In the genomic region with DNA sequence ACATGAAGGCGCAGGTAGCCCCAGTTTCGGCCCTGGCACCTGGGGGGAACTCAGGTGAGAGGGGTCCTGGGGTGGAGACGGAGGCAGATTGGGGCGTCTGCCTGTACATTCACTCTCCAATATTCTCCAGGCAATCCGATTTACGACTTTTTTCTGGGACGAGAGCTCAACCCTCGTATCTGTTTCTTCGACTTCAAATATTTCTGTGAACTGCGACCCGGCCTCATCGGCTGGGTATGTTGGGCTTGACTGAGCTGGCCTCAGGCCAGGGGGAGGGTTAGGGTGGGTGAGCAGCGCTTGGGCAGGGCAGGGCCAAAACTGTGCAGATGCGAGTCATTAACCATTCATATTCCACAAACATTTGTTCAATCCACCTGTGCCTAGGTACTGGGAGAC, we compare ENCODE assay signal across 1 cellular context.
TF ChIP-seq lines count a peak whose summit lies in the region.

No MANE protein-coding gene starts in this region.

TF ChIP-seq in HepG2, 621 proteins besides CTCF, POLR2A, EP300 and RAD21:
- TF ChIP-seq RBM22 (optimal IDR thresholded peaks at IDR 0.05; ENCODE audit: low read length) (peak; percentile 3), AKAP8 (CRISPR knock-in tag; IDR thresholded peaks at IDR 0.05) (no peak), HNRNPUL1 (IDR thresholded peaks at IDR 0.05; ENCODE audit: low read depth, low read length) (no peak), ZFP36 (IDR thresholded peaks at IDR 0.05; ENCODE audit: borderline replicate concordance, low read depth, low read length, partially characterized antibody) (no peak), ZNF746 (CRISPR knock-in tag; IDR thresholded peaks at IDR 0.05) (no peak), EHMT2 (IDR thresholded peaks at IDR 0.05; ENCODE audit: borderline replicate concordance, low read depth, low read length) (no peak), RFX1 (IDR thresholded peaks at IDR 0.05) (no peak), ZNF678 (CRISPR knock-in tag; IDR thresholded peaks at IDR 0.05) (no peak), KMT2A (CRISPR knock-in tag; IDR thresholded peaks at IDR 0.05) (0 out of 2 replicates have a peak, but pooled peaks have one; percentile 26), ZNF652 (CRISPR knock-in tag; IDR thresholded peaks at IDR 0.05; ENCODE audit: borderline replicate concordance, low read depth) (peak; percentile 66; the same call in 1 of the 2 replicates), TEAD3 (CRISPR knock-in tag; optimal IDR thresholded peaks at IDR 0.05; ENCODE audit: borderline replicate concordance) (no peak), RBFOX2 (IDR thresholded peaks at IDR 0.05; ENCODE audit: low read depth, low read length) (no peak), JDP2 (CRISPR knock-in tag; IDR thresholded peaks at IDR 0.05; ENCODE audit: borderline replicate concordance) (no peak), HNF4A (CRISPR knock-in tag; IDR thresholded peaks at IDR 0.05) (no peak), AKNA (CRISPR knock-in tag; IDR thresholded peaks at IDR 0.05; ENCODE audit: borderline replicate concordance) (no peak), TGIF2 (CRISPR knock-in tag; IDR thresholded peaks at IDR 0.05) (0 out of 2 replicates have a peak, but pooled peaks have one; percentile 1), KIAA2018 (CRISPR knock-in tag; IDR thresholded peaks at IDR 0.05; ENCODE audit: borderline replicate concordance) (no peak), ZNF468 (CRISPR knock-in tag; IDR thresholded peaks at IDR 0.05) (0 out of 2 replicates have a peak, but pooled peaks have one; percentile 19), SAFB2 (CRISPR knock-in tag; IDR thresholded peaks at IDR 0.05; ENCODE audit: borderline replicate concordance, low read depth) (no peak), ZNF83 (CRISPR knock-in tag; IDR thresholded peaks at IDR 0.05; ENCODE audit: borderline replicate concordance) (no peak), ZNF17 (CRISPR knock-in tag; IDR thresholded peaks at IDR 0.05) (no peak), KDM5A (IDR thresholded peaks at IDR 0.05; ENCODE audit: borderline replicate concordance, low read length) (no peak), ZBTB38 (CRISPR knock-in tag; IDR thresholded peaks at IDR 0.05) (peak; percentile 5; the same call in 1 of the 2 replicates), NONO (IDR thresholded peaks at IDR 0.05) (no peak), NONO (CRISPR knock-in tag; conservative IDR thresholded peaks at IDR 0.05) (no peak), ZNF225 (CRISPR knock-in tag; IDR thresholded peaks at IDR 0.05) (no peak), ZFP36L1 (CRISPR knock-in tag; IDR thresholded peaks at IDR 0.05) (no peak), HDAC2 (CRISPR knock-in tag; IDR thresholded peaks at IDR 0.05) (no peak), ZNF577 (CRISPR knock-in tag; IDR thresholded peaks at IDR 0.05; ENCODE audit: borderline replicate concordance, low read depth) (no peak), ZNF383 (CRISPR knock-in tag; IDR thresholded peaks at IDR 0.05; ENCODE audit: borderline replicate concordance) (no peak), PAF1 (CRISPR knock-in tag; IDR thresholded peaks at IDR 0.05) (no peak), ZNF451 (CRISPR knock-in tag; IDR thresholded peaks at IDR 0.05) (no peak)
- TF ChIP-seq, protein P1, sequence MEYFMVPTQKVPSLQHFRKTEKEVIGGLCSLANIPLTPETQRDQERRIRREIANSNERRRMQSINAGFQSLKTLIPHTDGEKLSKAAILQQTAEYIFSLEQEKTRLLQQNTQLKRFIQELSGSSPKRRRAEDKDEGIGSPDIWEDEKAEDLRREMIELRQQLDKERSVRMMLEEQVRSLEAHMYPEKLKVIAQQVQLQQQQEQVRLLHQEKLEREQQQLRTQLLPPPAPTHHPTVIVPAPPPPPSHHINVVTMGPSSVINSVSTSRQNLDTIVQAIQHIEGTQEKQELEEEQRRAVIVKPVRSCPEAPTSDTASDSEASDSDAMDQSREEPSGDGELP (IDR thresholded peaks at IDR 0.05; ENCODE audit: borderline replicate concordance, low read depth) = no peak
- TF ChIP-seq, protein P2, sequence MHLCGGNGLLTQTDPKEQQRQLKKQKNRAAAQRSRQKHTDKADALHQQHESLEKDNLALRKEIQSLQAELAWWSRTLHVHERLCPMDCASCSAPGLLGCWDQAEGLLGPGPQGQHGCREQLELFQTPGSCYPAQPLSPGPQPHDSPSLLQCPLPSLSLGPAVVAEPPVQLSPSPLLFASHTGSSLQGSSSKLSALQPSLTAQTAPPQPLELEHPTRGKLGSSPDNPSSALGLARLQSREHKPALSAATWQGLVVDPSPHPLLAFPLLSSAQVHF (CRISPR knock-in tag; IDR thresholded peaks at IDR 0.05) = no peak
- TF ChIP-seq, protein P3, sequence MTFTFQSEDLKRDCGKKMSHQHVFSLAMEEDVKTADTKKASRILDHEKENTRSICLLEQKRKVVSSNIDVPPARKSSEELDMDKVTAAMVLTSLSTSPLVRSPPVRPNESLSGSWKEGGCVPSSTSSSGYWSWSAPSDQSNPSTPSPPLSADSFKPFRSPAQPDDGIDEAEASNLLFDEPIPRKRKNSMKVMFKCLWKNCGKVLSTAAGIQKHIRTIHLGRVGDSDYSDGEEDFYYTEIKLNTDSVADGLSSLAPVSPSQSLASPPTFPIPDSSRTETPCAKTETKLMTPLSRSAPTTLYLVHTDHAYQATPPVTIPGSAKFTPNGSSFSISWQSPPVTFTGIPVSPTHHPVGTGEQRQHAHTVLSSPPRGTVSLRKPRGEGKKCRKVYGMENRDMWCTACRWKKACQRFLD (CRISPR knock-in tag; IDR thresholded peaks at IDR 0.05; ENCODE audit: borderline replicate concordance) = 0 out of 2 replicates have a peak, but pooled peaks have one; percentile 48
- TF ChIP-seq, protein P4, sequence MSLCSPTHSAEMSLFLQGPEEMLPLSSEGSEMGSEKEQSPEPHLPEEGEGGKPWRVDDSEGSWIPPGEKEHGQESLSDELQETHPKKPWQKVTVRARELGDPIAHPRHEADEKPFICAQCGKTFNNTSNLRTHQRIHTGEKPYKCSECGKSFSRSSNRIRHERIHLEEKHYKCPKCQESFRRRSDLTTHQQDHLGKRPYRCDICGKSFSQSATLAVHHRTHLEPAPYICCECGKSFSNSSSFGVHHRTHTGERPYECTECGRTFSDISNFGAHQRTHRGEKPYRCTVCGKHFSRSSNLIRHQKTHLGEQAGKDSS (CRISPR knock-in tag; IDR thresholded peaks at IDR 0.05; ENCODE audit: borderline replicate concordance, low read depth) = no peak
TF ChIP-seq in HepG2: peak in this region for 7.
